In the genomic region with DNA sequence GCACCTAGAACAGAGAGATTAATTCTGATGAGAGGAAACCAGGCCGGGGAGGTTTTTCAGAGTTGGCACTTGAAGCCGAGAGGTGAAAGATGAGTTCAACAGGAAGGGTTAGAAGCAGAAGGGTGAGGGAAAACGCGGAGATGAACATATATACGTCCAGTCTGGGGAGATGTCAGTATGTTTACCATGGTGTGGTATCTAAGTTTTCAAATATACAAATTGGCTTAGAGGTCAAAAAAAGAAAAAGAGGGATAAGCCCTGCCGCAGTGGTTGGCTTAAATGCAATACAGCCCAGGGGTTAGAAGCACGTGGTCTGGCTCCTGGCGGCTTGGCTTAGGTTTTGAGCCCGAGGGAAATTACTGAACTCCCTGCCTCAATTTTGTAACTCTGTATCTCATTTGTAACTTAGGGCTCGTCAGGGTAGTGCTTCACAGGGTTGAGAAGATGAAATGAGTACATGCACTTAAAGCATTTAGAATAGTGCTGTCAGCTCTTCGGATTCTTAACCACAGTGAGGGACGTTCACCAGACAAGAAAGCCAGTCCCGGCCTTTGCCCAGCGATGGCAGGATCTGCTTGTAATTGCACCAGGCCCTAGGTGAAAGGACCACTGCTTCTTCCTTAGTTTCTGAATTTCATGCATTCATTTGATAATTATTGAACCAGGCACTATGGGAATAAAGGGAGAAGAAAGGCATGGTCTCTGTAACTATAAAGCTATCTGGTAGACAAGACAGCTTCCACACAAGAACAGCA, we compare ENCODE assay signal across 8 cellular contexts. TPM values are rescaled to one million over a fixed set of nuclear protein-coding genes. Genes with fewer than 3 reads are reported as not detected.
A peak's percentile ranks its signal among the peaks of the same experiment; 100 is the strongest.
DNase-seq lines count a peak whose midpoint lies in the region; ATAC-seq and TF ChIP-seq lines count a peak whose summit lies in the region.

No MANE protein-coding gene starts in this region.

- ATAC-seq in GM18909 (IDR thresholded peaks at IDR 0.05; ENCODE audit: poor library complexity, unreplicated experiment): no peak
- no peak for ATAC-seq in HG02610 (IDR thresholded peaks at IDR 0.05; ENCODE audit: unreplicated experiment)
- no peak for ATAC-seq in GM18907 (IDR thresholded peaks at IDR 0.05; ENCODE audit: unreplicated experiment)
- no peak for ATAC-seq in GM19397 (IDR thresholded peaks at IDR 0.05; ENCODE audit: unreplicated experiment)

- POLR2A ChIA-PET in HEK293T (lab: Yijun Ruan, JAX): interaction anchor here (1.0 to 1.9 kb wide), 6 partner anchors 18 to 361 kb away, joined by 4 to 9 read pairs (median 5); no protein-coding TSS in a partner anchor

- H3K9me3 ChIP-seq in SK-N-MC (ENCODE audit: low read depth, low read length): no peaks in the 10 kb centered on the region

- peaks cover 9% of the 10 kb centered on the region for H3K36me3 Mint-ChIP-seq in progenitor cell of endocrine pancreas (ENCODE audit: insufficient read depth)

- H3K4me1 Mint-ChIP-seq in progenitor cell of endocrine pancreas (ENCODE audit: low read depth): peaks cover 36% of the 10 kb centered on the region

- DNase-seq in HEK293T (ENCODE audit: extremely low spot score) (no peak), SK-N-MC (ENCODE audit: low read depth, low spot score) (no peak), fibroblast of the aortic adventitia (ENCODE audit: low read depth) (peak; percentile 74), progenitor cell of endocrine pancreas (ENCODE audit: low spot score, unreplicated experiment) (no peak)

- peaks cover 19% of the 10 kb centered on the region for H3K36me3 ChIP-seq in SK-N-MC (ENCODE audit: insufficient read depth, low read length)

- peak overlapping the region; percentile 88 for H3K9ac ChIP-seq in SK-N-MC (ENCODE audit: insufficient read length)

- H3K27ac ChIP-seq in SK-N-MC: peak overlapping the region; percentile 100

- H3K27me3 Mint-ChIP-seq in progenitor cell of endocrine pancreas: peaks cover under 1% of the 10 kb centered on the region

- H3K27ac Mint-ChIP-seq in progenitor cell of endocrine pancreas: peak overlapping the region; percentile 65

- TF ChIP-seq CTCF in fibroblast of the aortic adventitia (IDR thresholded peaks at IDR 0.05; ENCODE audit: insufficient read depth, low read length): no peak
- no peak for TF ChIP-seq CTCF in progenitor cell of endocrine pancreas (IDR thresholded peaks at IDR 0.05; ENCODE audit: unreplicated experiment)

- H3K4me3 Mint-ChIP-seq in progenitor cell of endocrine pancreas (ENCODE audit: low read depth): peak overlapping the region; percentile 3

- no peaks in the 10 kb centered on the region for H3K9me3 Mint-ChIP-seq in progenitor cell of endocrine pancreas (ENCODE audit: low read depth)

- H3K4me3 ChIP-seq in SK-N-MC (peak overlapping the region; percentile 74), fibroblast of the aortic adventitia (ENCODE audit: low read depth, low read length) (no peak overlapping the region)

- CTCF ChIA-PET in HEK293T (lab: Yijun Ruan, JAX): no interaction called here

TF ChIP-seq in HEK293T, 16 proteins besides CTCF, POLR2A, EP300 and RAD21:
- no peak for TF ChIP-seq ELF4 (IDR thresholded peaks at IDR 0.05)
- peak; percentile 46 for TF ChIP-seq L3MBTL2 (conservative IDR thresholded peaks at IDR 0.05)

RNA-seq across cellular contexts. Expression of gene HES1, which starts 6.4 kb away (rescaled TPM):
- total RNA-seq in fibroblast of the aortic adventitia (ENCODE audit: low replicate concordance) (0.81 and 3.4 TPM in 2 replicates), progenitor cell of endocrine pancreas (129 and 142 TPM in 2 replicates)

Comparison
In these comparisons a context has a peak if more than half of its experiments do, and no peak if none do; other contexts are left out.
1. RNA of gene HES1, which starts 6.4 kb away (total RNA-seq): 129 to 142 TPM in progenitor cell of endocrine pancreas; 0.81 to 3.4 TPM in fibroblast of the aortic adventitia; every median in the first group is over 10 times any median in the second.